ENCODE assay signal across 8 cellular contexts in the genomic region with DNA sequence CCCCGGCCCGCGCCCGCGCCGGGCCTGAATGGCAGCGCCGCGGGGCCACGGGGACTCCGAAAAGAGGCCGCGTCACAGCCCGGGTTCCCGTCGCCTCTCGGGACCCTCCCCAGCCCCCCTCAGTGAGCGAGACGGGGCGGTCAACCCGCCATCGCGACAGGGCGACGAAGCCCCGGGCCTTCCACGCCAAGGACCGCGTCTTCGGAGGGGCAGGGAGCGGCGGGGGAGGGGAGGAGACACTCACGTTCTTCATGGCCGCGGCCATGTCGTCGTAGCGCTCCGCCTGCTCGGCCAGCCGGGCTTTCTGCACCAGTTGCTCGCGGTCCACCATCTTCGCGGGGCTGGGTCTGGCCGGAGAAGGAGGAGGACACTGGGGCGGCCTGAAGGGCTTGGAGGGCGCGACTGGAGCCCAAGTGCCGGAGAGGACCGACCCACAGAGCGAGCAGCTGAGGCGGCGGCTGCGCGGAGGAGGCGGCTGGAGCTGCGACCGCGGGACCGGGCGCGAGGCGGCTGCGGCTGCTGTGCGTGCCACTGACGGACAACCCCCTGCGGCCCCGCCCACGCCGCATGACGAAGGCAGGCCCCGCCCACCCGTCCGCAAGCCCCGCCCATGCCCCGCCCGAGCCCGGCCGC. TPM values are rescaled to one million over a fixed set of nuclear protein-coding genes. Genes with fewer than 3 reads are reported as not detected.
A peak's percentile ranks its signal among the peaks of the same experiment; 100 is the strongest.
DNase-seq lines count a peak whose midpoint lies in the region; ATAC-seq and TF ChIP-seq lines count a peak whose summit lies in the region.

A gene (minus strand): TSS at position 514 of the 633 bp plus-strand sequence. CDS start 183 bp downstream, at position 331.

- no peaks in the 10 kb centered on the region for H3K36me3 ChIP-seq in aorta (ENCODE audit: control insufficient read depth in 1 of 2, insufficient read depth in 2 of 2, low read length in 1 of 2)

- intact Hi-C loops in right cardiac atrium (cut with DNase I) = loop anchor here in 2 of 4 donors (5.0 kb wide), 1 partner anchor 41 kb away; no protein-coding TSS in a partner anchor
- intact Hi-C loops in aorta (cut with DNase I) = loop anchor here (2.0 to 5.0 kb wide), 3 partner anchors 34 to 40 kb away; no protein-coding TSS in a partner anchor

- in situ Hi-C loops in GM13976 (cut with MboI; ENCODE audit: low sequenced_read_pairs, unreplicated experiment) = no loop called here

- H3K9me3 ChIP-seq in right cardiac atrium (ENCODE audit: control insufficient read depth, low read length) = no peaks in the 10 kb centered on the region
- no peaks in the 10 kb centered on the region for H3K9me3 ChIP-seq in aorta (ENCODE audit: control insufficient read depth, low read length)

- under 1% methylated on average over 80 of the region's 80 CpGs for WGBS in right cardiac atrium
- WGBS in aorta, 2 donors = 0 to 1% methylated on average over 45 to 80 of the region's 80 CpGs

- TF ChIP-seq POLR2A in NB4 (IDR thresholded peaks at IDR 0.05; ENCODE audit: extremely low read depth, insufficient read length) = peak; percentile 99

- no peaks in the 10 kb centered on the region for H3K27me3 ChIP-seq in right cardiac atrium (ENCODE audit: control insufficient read depth, insufficient read depth)
- H3K27me3 ChIP-seq in aorta (ENCODE audit: control insufficient read depth in 1 of 2, insufficient read depth in 2 of 2, low read length in 1 of 2) = no peaks in the 10 kb centered on the region

- TF ChIP-seq CTCF in GM13976 (IDR thresholded peaks at IDR 0.05; ENCODE audit: borderline replicate concordance, control extremely low read depth, extremely low read depth, insufficient read depth, missing control alignments) (no peak), NB4 (IDR thresholded peaks at IDR 0.05; ENCODE audit: low read depth, low read length) (no peak)

- peak within 1 kb of the TSS; percentile 80 for H3K4me3 ChIP-seq in NB4 (ENCODE audit: low read depth, low read length)
- peak within 1 kb of the TSS; percentile 84 for H3K4me3 ChIP-seq in right cardiac atrium (ENCODE audit: low read length)
- peak within 1 kb of the TSS; percentile 92 to 93 for H3K4me3 ChIP-seq in aorta (ENCODE audit: low read length in 2 of 2)

- H3K27ac ChIP-seq in right cardiac atrium (ENCODE audit: low read length) (peak within 1 kb of the TSS; percentile 94), aorta (ENCODE audit: low read depth in 1 of 2, low read length in 2 of 2) (peak within 1 kb of the TSS; percentile 79 to 81)

- DNase-seq in GM13976 (ENCODE audit: low spot score) = peak; percentile 91
- peak; percentile 93 for DNase-seq in NB4 (ENCODE audit: low read depth)
- DNase-seq in T-helper 1 cell = peak; percentile 81 to 89 (median 84)
- peak in 57 of 58 donors; percentile 78 to 99 (median 96) for DNase-seq in anterior cingulate cortex (lab: John Stamatoyannopoulos, UW)
- DNase-seq in right cardiac atrium = peak; percentile 92 to 97 (median 97)
- peak; percentile 50 for DNase-seq in renal cortical epithelial cell (ENCODE audit: low read depth)
- peak; percentile 93 to 96 for DNase-seq in aorta

- H3K4me1 ChIP-seq in right cardiac atrium (ENCODE audit: control insufficient read depth, insufficient read depth, low read length) (no peaks in the 10 kb centered on the region), aorta (ENCODE audit: control insufficient read depth in 1 of 2, insufficient read depth in 2 of 2, low read length in 2 of 2) (peaks cover 0 to 2% of the 10 kb centered on the region in 2 donors)

- ATAC-seq in HG02571 (IDR thresholded peaks at IDR 0.05; ENCODE audit: unreplicated experiment) (peak; percentile 61), right cardiac atrium (peak; percentile 94), aorta (ENCODE audit: low FRiP score) (peak; percentile 97)

RNA-seq across cellular contexts. Expression of the gene that starts here (rescaled TPM):
- total RNA-seq in right cardiac atrium = 100 to 1,000 TPM; 209 to 282 (median 253) TPM
- polyA plus RNA-seq in right cardiac atrium = 139 TPM
- 120 and 221 TPM in 2 replicates for total RNA-seq in renal cortical epithelial cell
- 100 to 1,000 TPM; 104 to 121 TPM for total RNA-seq in aorta
- 10 to 100 TPM; 40.0 to 58.2 TPM for polyA plus RNA-seq in aorta

Comparison
In these comparisons a context has a peak if more than half of its experiments do, and no peak if none do; other contexts are left out.
1. Peak in every context shown above with its lines: DNase-seq, ATAC-seq, H3K4me3 ChIP-seq and H3K27ac ChIP-seq.